In genomic region chr5:167812871-167813270, GRCh38 we compare ENCODE assay signal across 19 cellular contexts.
DNase-seq lines count a peak whose midpoint lies in the region; ATAC-seq, FAIRE-seq and TF ChIP-seq lines count a peak whose summit lies in the region.
"Had no signal": no experiment of that assay in that cellular context is flagged by ENCODE, and none has a peak within 500 bp of the region (broad histone marks: within the 10 kb centered on the region; RNA-seq: fewer than 3 reads in every experiment).

No MANE protein-coding gene starts in this region.

- no peak overlapping the region for H3K4me3 Mint-ChIP-seq in MCF 10A (ENCODE audit: unreplicated experiment)
- H3K4me3 Mint-ChIP-seq: CD4-positive, CD25-positive, alpha-beta regulatory T cell; H9 had no signal

- no peak overlapping the region for H4K8ac ChIP-seq in mesenchymal stem cell (ENCODE audit: low read length)

- no peak overlapping the region for H2AFZ ChIP-seq in mesenchymal stem cell (ENCODE audit: low read depth, low read length)

- H3K9me3 Mint-ChIP-seq in MCF 10A (ENCODE audit: unreplicated experiment) = no peaks in the 10 kb centered on the region
- H3K9me3 Mint-ChIP-seq: H9 had no signal

- FAIRE-seq in pancreas (lab: Jason Lieb, UNC) = no peak
- FAIRE-seq: G401.6, GM12891 had no signal

- H3K27ac ChIP-seq in breast epithelium (peak overlapping the region; percentile 46 to 48), mesenchymal stem cell (ENCODE audit: low read length, poor library complexity, severe bottlenecking) (peak overlapping the region; percentile 83), pancreas (peak overlapping the region in 3 of 4 donors; percentile 4 to 21 (median 13)), uterus (no peak overlapping the region)
- H3K27ac ChIP-seq: 22Rv1; BLaER1 treated with 17β-estradiol and CSF1 and Interleukin-3, amounts not matched to agents 10 nM and 100 nM had no signal

- H2BK5ac ChIP-seq in mesenchymal stem cell (ENCODE audit: low read depth, low read length, poor library complexity, severe bottlenecking) = no peak overlapping the region

- H3K36me3 Mint-ChIP-seq in MCF 10A (ENCODE audit: insufficient read depth, unreplicated experiment) = no peaks in the 10 kb centered on the region
- H3K36me3 Mint-ChIP-seq: CD4-positive, CD25-positive, alpha-beta regulatory T cell had no signal

- no peak overlapping the region for H3K18ac ChIP-seq in mesenchymal stem cell (ENCODE audit: low read depth in 1 of 2, low read length in 2 of 2)

- TF ChIP-seq POLR2A in breast epithelium (IDR thresholded peaks at IDR 0.05) (no peak), uterus (IDR thresholded peaks at IDR 0.05) (no peak)

- H3K4me1 Mint-ChIP-seq in MCF 10A (ENCODE audit: insufficient read depth, unreplicated experiment) = peaks cover 33% of the 10 kb centered on the region
- H3K4me1 Mint-ChIP-seq: CD4-positive, CD25-positive, alpha-beta regulatory T cell had no signal

- H3K23ac ChIP-seq in mesenchymal stem cell (ENCODE audit: low read length in 2 of 2) = no peak overlapping the region

- no peak overlapping the region for H4K91ac ChIP-seq in mesenchymal stem cell (ENCODE audit: low read length)

- H3K4ac ChIP-seq in mesenchymal stem cell (ENCODE audit: low read depth in 1 of 2, low read length in 2 of 2) = no peak overlapping the region

- 95% methylated on average over 4 of the region's 4 CpGs for WGBS in mesenchymal stem cell
- 56 to 59% methylated on average over 4 of the region's 4 CpGs for WGBS in pancreas, 2 donors

- peak in 2 of 4 donors; percentile 17 to 63 for ATAC-seq in pancreas

- POLR2A ChIA-PET in MCF 10A (lab: Yijun Ruan, JAX) = no interaction called here

- BruUV-seq in MCF 10A (replicated peaks; lab: Mats Ljungman, UMichigan) = no TSS peak

- no peak overlapping the region for H2BK12ac ChIP-seq in mesenchymal stem cell (ENCODE audit: low read length in 2 of 2)

- no peak for DNase-seq in breast epithelium (ENCODE audit: low spot score in 2 of 2)
- no peak for DNase-seq in MCF 10A (ENCODE audit: unreplicated experiment)
- peak; percentile 23 for DNase-seq in epithelial cell of esophagus (ENCODE audit: low read depth)
- no peak for DNase-seq in mesenchymal stem cell
- no peak for DNase-seq in pancreas
- DNase-seq in DMS153 (lab: John Stamatoyannopoulos, UW) = no peak
- no peak for DNase-seq in GM20000 (ENCODE audit: low spot score)
- DNase-seq in uterus = no peak
- DNase-seq: AML-193; CD4-positive, CD25-positive, alpha-beta regulatory T cell; DMS 273 treated with DMSO at 0.1 percent for 48 hours; DMS79; EL; GOT3; H9 had no signal

- H3K9ac ChIP-seq in mesenchymal stem cell (ENCODE audit: low read length) = no peak overlapping the region
- H3K9ac ChIP-seq: BLaER1 treated with 17β-estradiol and CSF1 and Interleukin-3, amounts not matched to agents 10 nM and 100 nM had no signal

- H3K4me3 ChIP-seq in breast epithelium (no peak overlapping the region), epithelial cell of esophagus (ENCODE audit: low read length) (no peak overlapping the region), mesenchymal stem cell (ENCODE audit: insufficient read depth in 1 of 2, low read depth in 1 of 2, low read length in 2 of 2) (no peak overlapping the region), pancreas (no peak overlapping the region), uterus (no peak overlapping the region)
- H3K4me3 ChIP-seq: BLaER1 treated with 17β-estradiol and CSF1 and Interleukin-3, amounts not matched to agents 10 nM and 100 nM had no signal

- peak overlapping the region; percentile 83 for H2AK5ac ChIP-seq in mesenchymal stem cell (ENCODE audit: low read length, severe bottlenecking)

- H3K9me3 ChIP-seq in breast epithelium (no peaks in the 10 kb centered on the region), mesenchymal stem cell (ENCODE audit: control insufficient read depth, low read length) (no peaks in the 10 kb centered on the region), pancreas (no peaks in the 10 kb centered on the region), uterus (no peaks in the 10 kb centered on the region)
- H3K9me3 ChIP-seq: BLaER1 treated with 17β-estradiol and CSF1 and Interleukin-3, amounts not matched to agents 10 nM and 100 nM had no signal

- CTCF ChIA-PET in MCF 10A (lab: Yijun Ruan, JAX) = interaction anchor here (1.0 kb wide), 2 partner anchors 230 to 851 kb away, joined by 4 to 8 read pairs; no protein-coding TSS in a partner anchor

- H2BK15ac ChIP-seq in mesenchymal stem cell (ENCODE audit: low read depth, poor library complexity, severe bottlenecking) = no peak overlapping the region

- H3K36me3 ChIP-seq in breast epithelium (no peaks in the 10 kb centered on the region), mesenchymal stem cell (ENCODE audit: control insufficient read depth in 1 of 2, insufficient read depth in 2 of 2, low read depth in 1 of 2, low read length in 2 of 2) (no peaks in the 10 kb centered on the region), pancreas (no peaks in the 10 kb centered on the region), uterus (no peaks in the 10 kb centered on the region)

- TF ChIP-seq CTCF in breast epithelium (IDR thresholded peaks at IDR 0.05) (no peak), MCF 10A (IDR thresholded peaks at IDR 0.05; ENCODE audit: unreplicated experiment) (no peak), epithelial cell of esophagus (IDR thresholded peaks at IDR 0.05; ENCODE audit: insufficient read depth, low read depth, low read length, missing control alignments) (no peak), pancreas (IDR thresholded peaks at IDR 0.05) (no peak), GM20000 (IDR thresholded peaks at IDR 0.05; ENCODE audit: extremely low read depth, missing control alignments) (no peak), uterus (IDR thresholded peaks at IDR 0.05) (no peak)

- no peak overlapping the region for H3K14ac ChIP-seq in mesenchymal stem cell (ENCODE audit: low read length in 2 of 2)

- H3K4me1 ChIP-seq in breast epithelium = no peaks in the 10 kb centered on the region
- H3K4me1 ChIP-seq in mesenchymal stem cell (ENCODE audit: control insufficient read depth, insufficient read depth, low read depth, low read length) = peaks cover 11% of the 10 kb centered on the region
- H3K4me1 ChIP-seq in pancreas = no peaks in the 10 kb centered on the region
- no peaks in the 10 kb centered on the region for H3K4me1 ChIP-seq in uterus

- H3K27me3 ChIP-seq in breast epithelium = no peaks in the 10 kb centered on the region
- H3K27me3 ChIP-seq in mesenchymal stem cell (ENCODE audit: control insufficient read depth in 1 of 2, insufficient read depth in 1 of 2, low read length in 2 of 2) = peaks cover 0 to 25% of the 10 kb centered on the region in 2 experiments
- H3K27me3 ChIP-seq in pancreas = no peaks in the 10 kb centered on the region
- H3K27me3 ChIP-seq in uterus = no peaks in the 10 kb centered on the region
- H3K27me3 ChIP-seq: BLaER1 treated with 17β-estradiol and CSF1 and Interleukin-3, amounts not matched to agents 10 nM and 100 nM had no signal

- H3K27me3 Mint-ChIP-seq in MCF 10A (ENCODE audit: insufficient read depth, unreplicated experiment) = no peaks in the 10 kb centered on the region
- H3K27me3 Mint-ChIP-seq: CD4-positive, CD25-positive, alpha-beta regulatory T cell had no signal

- H3K79me1 ChIP-seq in mesenchymal stem cell (replicated peaks; ENCODE audit: low read length, poor library complexity, severe bottlenecking) = peaks cover 2% of the 10 kb centered on the region

- intact Hi-C loops in breast epithelium (cut with DNase I; ENCODE audit: low total_unique reads) (no loop called here), MCF 10A (cut with micrococcal nuclease) (no loop called here), pancreas (cut with DNase I) (no loop called here), uterus (cut with DNase I; ENCODE audit: low total_unique reads) (no loop called here)

- H3K27ac Mint-ChIP-seq in MCF 10A (ENCODE audit: low read depth, unreplicated experiment) = no peak overlapping the region
- H3K27ac Mint-ChIP-seq: CD4-positive, CD25-positive, alpha-beta regulatory T cell had no signal

- no peak overlapping the region for H2BK120ac ChIP-seq in mesenchymal stem cell (ENCODE audit: low read depth, low read length)

- H3K4me2 ChIP-seq in mesenchymal stem cell (ENCODE audit: low read length, poor library complexity, severe bottlenecking) = no peak overlapping the region
- H3K4me2 ChIP-seq: BLaER1 treated with 17β-estradiol and CSF1 and Interleukin-3, amounts not matched to agents 10 nM and 100 nM had no signal

Comparison
In these comparisons a context has a peak if more than half of its experiments do, and no peak if none do; other contexts are left out.
1. H3K27ac ChIP-seq: peak in breast epithelium (2 of 2), mesenchymal stem cell (single experiment) and pancreas (3 of 4); none in uterus (0 of 2).